ENCODE assay signal across 22 cellular contexts in genomic region chrX:123487226-123487625, GRCh38.
"Had no signal": no experiment of that assay in that cellular context is flagged by ENCODE, and none has a peak within 500 bp of the region (broad histone marks: within the 10 kb centered on the region; RNA-seq: fewer than 3 reads in every experiment).

No MANE protein-coding gene starts in this region.

- H3K9me3 ChIP-seq: esophagus squamous epithelium, lower lobe of right lung, ovary, right lobe of liver, suprapubic skin, transverse colon, upper lobe of right lung, uterus had no signal

- DNase-seq: effector memory CD8-positive, alpha-beta T cell; erythroblast; esophagus squamous epithelium; hypothalamus; immature natural killer cell; left ventricle myocardium superior; lower lobe of right lung; naive thymus-derived CD8-positive, alpha-beta T cell; nephron progenitor cell; occipital lobe; ovary; right lobe of liver; small intestine; stimulated activated CD4-positive, alpha-beta T cell treated with anti-CD3 and anti-CD28 coated beads, Interleukin-15, amount 100 ng/mL, for 24 hours; stimulated activated CD4-positive, alpha-beta T cell treated with anti-CD3 and anti-CD28 coated beads, Interleukin-2, amount 100 ng/mL, for 48 hours; stimulated activated naive B cell treated with anti-CD40 and anti-IgM and Interleukin-4, amounts not matched to agents 10 μg/mL and 1 μg/mL and 100 μg/mL, for 72 hours; transverse colon; upper lobe of right lung; uterus had no signal

- H3K27me3 ChIP-seq: esophagus squamous epithelium, ovary, right lobe of liver, suprapubic skin, transverse colon, upper lobe of right lung, uterus had no signal

- H3K36me3 ChIP-seq: esophagus squamous epithelium, lower lobe of right lung, ovary, right lobe of liver, suprapubic skin, transverse colon, upper lobe of right lung, uterus had no signal

- ATAC-seq: effector memory CD8-positive, alpha-beta T cell; left ventricle myocardium superior; lower lobe of right lung; naive thymus-derived CD8-positive, alpha-beta T cell; right lobe of liver; stimulated activated naive B cell treated with anti-CD40 and anti-IgM and Interleukin-4, amounts not matched to agents 10 μg/mL and 1 μg/mL and 100 μg/mL, for 72 hours; upper lobe of right lung had no signal

- H3K27ac Mint-ChIP-seq: effector memory CD8-positive, alpha-beta T cell; immature natural killer cell; nephron progenitor cell; stimulated activated naive B cell treated with anti-CD40 and anti-IgM and Interleukin-4, amounts not matched to agents 10 μg/mL and 1 μg/mL and 100 μg/mL, for 72 hours; stimulated activated naive CD8-positive, alpha-beta T cell treated with anti-CD3 and anti-CD28 coated beads, Interleukin-15, Interleukin-2, amounts not matched to agents 100 ng/mL and 50 ng/mL, for 24 hours had no signal

- H3K4me1 ChIP-seq: esophagus squamous epithelium, lower lobe of right lung, right lobe of liver, suprapubic skin, transverse colon, upper lobe of right lung, uterus had no signal

- H3K4me3 Mint-ChIP-seq: effector memory CD8-positive, alpha-beta T cell; immature natural killer cell; naive thymus-derived CD8-positive, alpha-beta T cell; nephron progenitor cell; stimulated activated naive B cell treated with anti-CD40 and anti-IgM and Interleukin-4, amounts not matched to agents 10 μg/mL and 1 μg/mL and 100 μg/mL, for 72 hours; stimulated activated naive CD8-positive, alpha-beta T cell treated with anti-CD3 and anti-CD28 coated beads, Interleukin-15, Interleukin-2, amounts not matched to agents 100 ng/mL and 50 ng/mL, for 24 hours had no signal

- H3K27me3 Mint-ChIP-seq: stimulated activated naive B cell treated with anti-CD40 and anti-IgM and Interleukin-4, amounts not matched to agents 10 μg/mL and 1 μg/mL and 100 μg/mL, for 72 hours; stimulated activated naive CD8-positive, alpha-beta T cell treated with anti-CD3 and anti-CD28 coated beads, Interleukin-15, Interleukin-2, amounts not matched to agents 100 ng/mL and 50 ng/mL, for 24 hours had no signal

- H3K4me1 Mint-ChIP-seq: immature natural killer cell; naive thymus-derived CD8-positive, alpha-beta T cell; nephron progenitor cell; stimulated activated naive B cell treated with anti-CD40 and anti-IgM and Interleukin-4, amounts not matched to agents 10 μg/mL and 1 μg/mL and 100 μg/mL, for 72 hours had no signal

- H3K9me3 Mint-ChIP-seq: effector memory CD8-positive, alpha-beta T cell; immature natural killer cell; naive thymus-derived CD8-positive, alpha-beta T cell; stimulated activated naive B cell treated with anti-CD40 and anti-IgM and Interleukin-4, amounts not matched to agents 10 μg/mL and 1 μg/mL and 100 μg/mL, for 72 hours; stimulated activated naive CD8-positive, alpha-beta T cell treated with anti-CD3 and anti-CD28 coated beads, Interleukin-15, Interleukin-2, amounts not matched to agents 100 ng/mL and 50 ng/mL, for 24 hours had no signal

- H3K4me3 ChIP-seq: coronary artery, esophagus squamous epithelium, lower lobe of right lung, ovary, right lobe of liver, suprapubic skin, transverse colon, upper lobe of right lung, uterus had no signal

- H3K36me3 Mint-ChIP-seq: immature natural killer cell; naive thymus-derived CD8-positive, alpha-beta T cell; stimulated activated naive B cell treated with anti-CD40 and anti-IgM and Interleukin-4, amounts not matched to agents 10 μg/mL and 1 μg/mL and 100 μg/mL, for 72 hours had no signal

- H3K27ac ChIP-seq: coronary artery, esophagus squamous epithelium, lower lobe of right lung, ovary, right lobe of liver, suprapubic skin, upper lobe of right lung had no signal
